In genomic region chr3:111978833-111979688, GRCh38 we compare ENCODE assay signal across 8 cellular contexts. TPM values are rescaled to one million over a fixed set of nuclear protein-coding genes. Genes with fewer than 3 reads are reported as not detected.
DNase-seq lines count a peak whose midpoint lies in the region; ATAC-seq and TF ChIP-seq lines count a peak whose summit lies in the region.

TSS of gene ABHD10 (plus strand) at chr3:111979026. CDS start at chr3:111979062, 36 bp downstream.

- H3K9me3 ChIP-seq in BLaER1 treated with 17β-estradiol and CSF1 and Interleukin-3, amounts not matched to agents 10 nM and 100 nM (replicated peaks in 1 of 11), result no peaks in the 10 kb centered on the region
- no peaks in the 10 kb centered on the region for H3K9me3 ChIP-seq in liver (ENCODE audit: control insufficient read depth in 4 of 4, low read length in 3 of 4)

- TF ChIP-seq RAD21 in liver (IDR thresholded peaks at IDR 0.05), result no peak

- under 1% methylated on average over 50 of the region's 50 CpGs for WGBS in liver

- H3K9ac ChIP-seq in BLaER1 treated with 17β-estradiol and CSF1 and Interleukin-3, amounts not matched to agents 10 nM and 100 nM, result peak within 1 kb of the TSS; percentile 78 to 95 (median 89)
- peak within 1 kb of the TSS; percentile 83 to 86 for H3K9ac ChIP-seq in liver (ENCODE audit: low read depth in 1 of 2, low read length in 2 of 2)

- H3K4me1 ChIP-seq in BLaER1 treated with 17β-estradiol and CSF1 and Interleukin-3, amounts not matched to agents 10 nM and 100 nM, result peaks cover 14 to 31% (median 24%) of the 10 kb centered on the region in 10 experiments
- peaks cover 5 to 35% (median 24%) of the 10 kb centered on the region in 4 donors for H3K4me1 ChIP-seq in liver (ENCODE audit: control insufficient read depth in 4 of 4, insufficient read depth in 4 of 4, low read length in 3 of 4)

- DNase-seq in NCI-H748 treated with DMSO at 0.1 percent for 48 hours (lab: John Stamatoyannopoulos, UW) (peak; percentile 84), dorsolateral prefrontal cortex (peak; percentile 94 to 97 (median 96))
- peak; percentile 97 to 98 for DNase-seq in activated CD4-positive, alpha-beta T cell treated with anti-CD3 and anti-CD28 coated beads, Interleukin-2, amount 50 U/mL, for 4 hours
- DNase-seq in stimulated activated CD4-positive, alpha-beta T cell treated with anti-CD3 and anti-CD28 coated beads, Interleukin-4, amount 100 ng/mL, for 24 hours, result peak; percentile 98

- intact Hi-C loops in dorsolateral prefrontal cortex (cut with DNase I), result loop anchor here (5.0 kb wide), 2 partner anchors 33 to 63 kb away; no protein-coding TSS in a partner anchor

- TF ChIP-seq CTCF in dorsolateral prefrontal cortex (IDR thresholded peaks at IDR 0.05 in 54 of 56, conservative IDR thresholded peaks at IDR 0.05 in 2 of 56; ENCODE audit: low read depth in 1 of 56, partially characterized antibody in 56 of 56) (peak in 36 of 56 donors; percentile 3 to 53 (median 32)), liver (IDR thresholded peaks at IDR 0.05; ENCODE audit: low read depth, low read length, missing input control) (no peak)

- peaks cover 0 to 29% (median 7%) of the 10 kb centered on the region in 11 experiments; a peak in 9 of 22 replicates for H4K20me1 ChIP-seq in BLaER1 treated with 17β-estradiol and CSF1 and Interleukin-3, amounts not matched to agents 10 nM and 100 nM

- no peaks in the 10 kb centered on the region for H3K27me3 ChIP-seq in BLaER1 treated with 17β-estradiol and CSF1 and Interleukin-3, amounts not matched to agents 10 nM and 100 nM
- H3K27me3 ChIP-seq in dorsolateral prefrontal cortex (no peaks in the 10 kb centered on the region), liver (ENCODE audit: control insufficient read depth in 4 of 4, insufficient read depth in 4 of 4, low read length in 3 of 4) (no peaks in the 10 kb centered on the region)

- peak; percentile 95 for ATAC-seq in GM19328 (IDR thresholded peaks at IDR 0.05; ENCODE audit: unreplicated experiment)
- peak; percentile 87 for ATAC-seq in HG03520 (IDR thresholded peaks at IDR 0.05; ENCODE audit: unreplicated experiment)

- H3K36me3 ChIP-seq in BLaER1 treated with 17β-estradiol and CSF1 and Interleukin-3, amounts not matched to agents 10 nM and 100 nM, result peaks cover 0 to 31% (median 8%) of the 10 kb centered on the region in 11 experiments; a peak in 19 of 22 replicates
- peaks cover 0 to 12% (median 7%) of the 10 kb centered on the region in 4 donors for H3K36me3 ChIP-seq in liver (ENCODE audit: control insufficient read depth in 4 of 4, insufficient read depth in 3 of 4, low read depth in 1 of 4, low read length in 3 of 4)

- peak within 1 kb of the TSS; percentile 62 to 88 (median 74) for H3K4me2 ChIP-seq in BLaER1 treated with 17β-estradiol and CSF1 and Interleukin-3, amounts not matched to agents 10 nM and 100 nM

- H3K27ac ChIP-seq in BLaER1 treated with 17β-estradiol and CSF1 and Interleukin-3, amounts not matched to agents 10 nM and 100 nM, result peak within 1 kb of the TSS; percentile 66 to 93 (median 89)
- peak within 1 kb of the TSS; percentile 46 to 97 (median 86) for H3K27ac ChIP-seq in dorsolateral prefrontal cortex
- peak within 1 kb of the TSS; percentile 80 to 89 for H3K27ac ChIP-seq in liver (ENCODE audit: low read depth in 1 of 2, low read length in 2 of 2)

- H3K4me3 ChIP-seq in BLaER1 treated with 17β-estradiol and CSF1 and Interleukin-3, amounts not matched to agents 10 nM and 100 nM, result peak within 1 kb of the TSS; percentile 75 to 97 (median 87)
- peak within 1 kb of the TSS; percentile 63 to 99 (median 91) for H3K4me3 ChIP-seq in dorsolateral prefrontal cortex
- peak within 1 kb of the TSS; percentile 71 to 94 (median 81) for H3K4me3 ChIP-seq in liver (ENCODE audit: low read depth in 1 of 3, low read length in 3 of 3)

TF ChIP-seq in liver, 16 proteins besides CTCF, POLR2A, EP300 and RAD21:
- TF ChIP-seq HNF4A (conservative IDR thresholded peaks at IDR 0.05), result peak in 1 of 2 donors; percentile 45
- TF ChIP-seq GABPA (IDR thresholded peaks at IDR 0.05 in 1 of 2, conservative IDR thresholded peaks at IDR 0.05 in 1 of 2), result peak in 1 of 2 donors; percentile 63
- peak in 1 of 2 donors; percentile 50 for TF ChIP-seq RXRA (IDR thresholded peaks at IDR 0.05)
- TF ChIP-seq YY1 (IDR thresholded peaks at IDR 0.05), result peak; percentile 96
- no peak for TF ChIP-seq FOXA2 (IDR thresholded peaks at IDR 0.05)
- peak; percentile 74 for TF ChIP-seq REST (IDR thresholded peaks at IDR 0.05)
- no peak for TF ChIP-seq FOXA1 (IDR thresholded peaks at IDR 0.05)
- TF ChIP-seq SP1 (IDR thresholded peaks at IDR 0.05), result peak; percentile 28
- peak; percentile 84 for TF ChIP-seq MAX (IDR thresholded peaks at IDR 0.05)
- TF ChIP-seq JUND (IDR thresholded peaks at IDR 0.05), result no peak
- TF ChIP-seq NR2F2 (IDR thresholded peaks at IDR 0.05), result no peak
- no peak for TF ChIP-seq ATF3 (IDR thresholded peaks at IDR 0.05)
- peak; percentile 72 for TF ChIP-seq ZBTB33 (IDR thresholded peaks at IDR 0.05)
- no peak for TF ChIP-seq HNF4G (IDR thresholded peaks at IDR 0.05)
- TF ChIP-seq TAF1 (conservative IDR thresholded peaks at IDR 0.05), result peak; percentile 72
- peak in 1 of 2 donors; percentile 39 for TF ChIP-seq EGR1 (IDR thresholded peaks at IDR 0.05; ENCODE audit: low read depth in 2 of 2)

RNA-seq across cellular contexts. Expression of gene ABHD10, which starts in this region (rescaled TPM):
- total RNA-seq in dorsolateral prefrontal cortex, result 10 to 100 TPM; 22.8 to 62.2 (median 48.1) TPM
- 10 to 100 TPM; 18.7 to 22.1 TPM for total RNA-seq in liver
- 10 to 100 TPM; 15.1 to 19.1 TPM for polyA plus RNA-seq in liver

Comparison
In these comparisons a context has a peak if more than half of its experiments do, and no peak if none do; other contexts are left out.
1. Peak in every context shown above with its lines: DNase-seq, ATAC-seq, H3K4me3 ChIP-seq and H3K27ac ChIP-seq.